In the genomic region with DNA sequence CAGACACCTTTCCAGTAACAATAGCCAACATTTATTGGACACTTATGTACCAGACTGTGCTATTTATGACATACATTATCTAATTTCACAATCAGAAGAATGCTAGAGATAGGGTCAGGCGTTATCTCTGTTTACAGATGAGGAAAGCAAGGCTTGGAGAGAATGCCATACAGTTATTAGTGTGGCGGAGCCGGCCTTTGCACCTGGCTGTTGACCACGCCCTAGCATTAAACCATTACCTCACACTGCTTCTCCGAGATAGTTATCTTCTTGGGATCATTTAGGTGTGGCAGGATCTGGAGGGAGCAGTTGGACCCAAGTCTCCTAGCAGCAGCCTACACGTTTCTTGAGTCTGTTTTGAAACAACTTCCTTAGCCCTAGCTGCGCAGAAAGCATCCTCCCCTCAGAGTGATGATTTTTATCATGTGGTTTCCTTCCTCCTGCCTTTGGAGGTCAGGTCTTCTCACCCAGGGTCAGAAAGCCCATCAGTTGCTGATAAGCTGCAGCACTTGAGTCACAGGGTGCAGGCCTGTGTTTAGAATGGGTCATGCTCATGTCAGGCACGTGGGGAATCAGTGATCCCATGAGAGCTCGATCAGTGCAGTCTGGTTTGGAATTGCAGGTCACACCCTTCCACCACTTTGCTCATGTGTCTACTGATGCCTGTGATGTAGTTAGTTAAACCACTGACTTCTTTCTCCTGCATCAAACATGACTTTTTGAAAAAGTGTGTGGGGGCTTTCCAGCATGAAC, we compare ENCODE assay signal across 8 cellular contexts.
DNase-seq lines count a peak whose midpoint lies in the region; ATAC-seq, FAIRE-seq and TF ChIP-seq lines count a peak whose summit lies in the region.

No MANE protein-coding gene starts in this region.

- H3K9me3 ChIP-seq in GM12878 (replicated peaks; ENCODE audit: control insufficient read depth, insufficient read depth, low read length) (no peaks in the 10 kb centered on the region), mononuclear cell (ENCODE audit: low read depth, low read length) (no peaks in the 10 kb centered on the region), WERI-Rb-1 (ENCODE audit: severe bottlenecking) (no peaks in the 10 kb centered on the region)

- FAIRE-seq in GM12878 (lab: Jason Lieb, UNC), result no peak

- CTCF ChIA-PET in GM12878 (lab: Yijun Ruan, JAX), result interaction anchor here (1.1 to 8.4 kb wide), 8 partner anchors 7 to 467 kb away, joined by 3 to 79 read pairs (median 4); no protein-coding TSS in a partner anchor

- peaks cover 16% of the 10 kb centered on the region for H3K36me3 Mint-ChIP-seq in nephron progenitor cell (ENCODE audit: low read depth)

- RAD21 ChIA-PET in GM12878 (lab: Charles Lee; ENCODE audit: unreplicated experiment), result interaction anchor here (0.6 to 10.5 kb wide), 12 partner anchors 7 to 467 kb away, joined by 3 to 195 read pairs (median 4); no protein-coding TSS in a partner anchor

- H3K36me3 ChIP-seq in GM12878 (ENCODE audit: control insufficient read depth in 2 of 2, insufficient read depth in 2 of 2, low read length in 1 of 2), result peaks cover 0 to 3% of the 10 kb centered on the region in 2 experiments; a peak in 2 of 4 replicates
- peaks cover 24% of the 10 kb centered on the region for H3K36me3 ChIP-seq in WERI-Rb-1

- BruUV-seq in GM12878 (replicated peaks; lab: Mats Ljungman, UMichigan), result no TSS peak

- TF ChIP-seq CTCF in GM12878 (IDR thresholded peaks at IDR 0.05 in 2 of 3, conservative IDR thresholded peaks at IDR 0.05 in 1 of 3; ENCODE audit: control insufficient read depth in 2 of 3, extremely low read depth in 1 of 3, insufficient read depth in 1 of 3, low read depth in 3 of 3, low read length in 3 of 3) (no peak), WERI-Rb-1 (IDR thresholded peaks at IDR 0.05; ENCODE audit: low read depth, low read length) (no peak), nephron progenitor cell (IDR thresholded peaks at IDR 0.05) (no peak)

- TF ChIP-seq RAD21 in GM12878 (IDR thresholded peaks at IDR 0.05; ENCODE audit: insufficient read depth, low read depth, low read length), result no peak

- H3K4me1 Mint-ChIP-seq in nephron progenitor cell, result peaks cover 77% of the 10 kb centered on the region

- in situ Hi-C loops in GM12878 (cut with MboI), result no loop called here

- H3K4me3 Mint-ChIP-seq in nephron progenitor cell, result no peak overlapping the region

- H3K27ac ChIP-seq in GM12878 (ENCODE audit: control insufficient read depth, insufficient read depth), result peak overlapping the region; percentile 100
- H3K27ac ChIP-seq in WERI-Rb-1, result no peak overlapping the region

- peak overlapping the region; percentile 97 for H3K4me2 ChIP-seq in GM12878 (ENCODE audit: control insufficient read depth, insufficient read depth)

- no peaks in the 10 kb centered on the region for H3K9me3 Mint-ChIP-seq in nephron progenitor cell

- TF ChIP-seq POLR2A in GM12878 (IDR thresholded peaks at IDR 0.05; ENCODE audit: low read depth, low read length), result peak; percentile 68

- peaks cover 100% of the 10 kb centered on the region for H3K79me2 ChIP-seq in GM12878 (ENCODE audit: control insufficient read depth, insufficient read depth, low read length)

- no peaks in the 10 kb centered on the region for H3K27me3 ChIP-seq in GM12878 (replicated peaks in 1 of 2; ENCODE audit: control insufficient read depth in 2 of 2, insufficient read depth in 2 of 2, low read length in 1 of 2)
- no peaks in the 10 kb centered on the region for H3K27me3 ChIP-seq in mononuclear cell (ENCODE audit: insufficient read depth, low read length)
- no peaks in the 10 kb centered on the region for H3K27me3 ChIP-seq in WERI-Rb-1 (ENCODE audit: insufficient read depth, low read depth, severe bottlenecking)

- H3K27me3 Mint-ChIP-seq in nephron progenitor cell (ENCODE audit: low read depth, poor library complexity), result no peaks in the 10 kb centered on the region

- TF ChIP-seq EP300 in GM12878 (IDR thresholded peaks at IDR 0.05; ENCODE audit: borderline replicate concordance in 1 of 2, control insufficient read depth in 1 of 2, low read depth in 2 of 2, low read length in 2 of 2), result peak; percentile 62 to 64

- POLR2A ChIA-PET in GM12878 (lab: Charles Lee), result interaction anchor here (1.0 to 18.4 kb wide), 7 partner anchors 14 to 99 kb away, joined by 3 to 504 read pairs (median 4); no protein-coding TSS in a partner anchor

- no peak overlapping the region for H3K27ac Mint-ChIP-seq in nephron progenitor cell

- no peak overlapping the region for H2AFZ ChIP-seq in GM12878 (ENCODE audit: control insufficient read depth, low read depth, low read length)

- H3K9ac ChIP-seq in GM12878 (ENCODE audit: control insufficient read depth, insufficient read depth, low read length), result peak overlapping the region; percentile 80

- intact Hi-C loops in GM12878 (cut with micrococcal nuclease; ENCODE audit: unreplicated experiment), result loop anchor here (10.0 kb wide), 2 partner anchors 471 to 1041 kb away; a partner anchor contains a TSS

- WGBS in GM12878 (ENCODE audit: insufficient coverage, insufficient replicate concordance, low lambda C conversion rate, missing lambda C conversion rate), result 16% methylated on average over 9 of the region's 9 CpGs

- H4K20me1 ChIP-seq in GM12878 (ENCODE audit: control insufficient read depth, insufficient read depth), result no peaks in the 10 kb centered on the region

- peak; percentile 60 for DNase-seq in SKM-1 treated with dmso at 0.1 percent for 144 hours (lab: John Stamatoyannopoulos, UW; ENCODE audit: unreplicated experiment)
- DNase-seq in GM12878 (ENCODE audit: low read depth, low spot score), result peak; percentile 86
- DNase-seq in putamen (ENCODE audit: low spot score), result no peak
- no peak for DNase-seq in WERI-Rb-1
- no peak for DNase-seq in nephron progenitor cell

- H3K4me1 ChIP-seq in GM12878 (ENCODE audit: control insufficient read depth, insufficient read depth, low read length) (peaks cover 88% of the 10 kb centered on the region), mononuclear cell (ENCODE audit: insufficient read depth, low read length) (peaks cover 98% of the 10 kb centered on the region)

- SMC1A ChIA-PET in GM12878 (lab: Charles Lee; ENCODE audit: uncharacterized antibody, unreplicated experiment), result interaction anchor here (1.3 to 15.8 kb wide), 14 partner anchors 10 to 104 kb away, joined by 3 to 569 read pairs (median 8); no protein-coding TSS in a partner anchor

- H3K4me3 ChIP-seq in GM12878, result peak overlapping the region; percentile 27; the same call in 1 of the 2 replicates
- peak overlapping the region; percentile 22 for H3K4me3 ChIP-seq in mononuclear cell (ENCODE audit: low read length)
- no peak overlapping the region for H3K4me3 ChIP-seq in WERI-Rb-1 (ENCODE audit: low read depth, low read length)

- ATAC-seq in GM18909 (IDR thresholded peaks at IDR 0.05; ENCODE audit: poor library complexity, unreplicated experiment), result peak; percentile 42
- ATAC-seq in HG03135 (IDR thresholded peaks at IDR 0.05; ENCODE audit: unreplicated experiment), result peak; percentile 42
- ATAC-seq in GM12878, result peak; percentile 28

TF ChIP-seq in GM12878, 131 proteins besides CTCF, POLR2A, EP300 and RAD21 (continues in another document):
- TF ChIP-seq, protein P1, sequence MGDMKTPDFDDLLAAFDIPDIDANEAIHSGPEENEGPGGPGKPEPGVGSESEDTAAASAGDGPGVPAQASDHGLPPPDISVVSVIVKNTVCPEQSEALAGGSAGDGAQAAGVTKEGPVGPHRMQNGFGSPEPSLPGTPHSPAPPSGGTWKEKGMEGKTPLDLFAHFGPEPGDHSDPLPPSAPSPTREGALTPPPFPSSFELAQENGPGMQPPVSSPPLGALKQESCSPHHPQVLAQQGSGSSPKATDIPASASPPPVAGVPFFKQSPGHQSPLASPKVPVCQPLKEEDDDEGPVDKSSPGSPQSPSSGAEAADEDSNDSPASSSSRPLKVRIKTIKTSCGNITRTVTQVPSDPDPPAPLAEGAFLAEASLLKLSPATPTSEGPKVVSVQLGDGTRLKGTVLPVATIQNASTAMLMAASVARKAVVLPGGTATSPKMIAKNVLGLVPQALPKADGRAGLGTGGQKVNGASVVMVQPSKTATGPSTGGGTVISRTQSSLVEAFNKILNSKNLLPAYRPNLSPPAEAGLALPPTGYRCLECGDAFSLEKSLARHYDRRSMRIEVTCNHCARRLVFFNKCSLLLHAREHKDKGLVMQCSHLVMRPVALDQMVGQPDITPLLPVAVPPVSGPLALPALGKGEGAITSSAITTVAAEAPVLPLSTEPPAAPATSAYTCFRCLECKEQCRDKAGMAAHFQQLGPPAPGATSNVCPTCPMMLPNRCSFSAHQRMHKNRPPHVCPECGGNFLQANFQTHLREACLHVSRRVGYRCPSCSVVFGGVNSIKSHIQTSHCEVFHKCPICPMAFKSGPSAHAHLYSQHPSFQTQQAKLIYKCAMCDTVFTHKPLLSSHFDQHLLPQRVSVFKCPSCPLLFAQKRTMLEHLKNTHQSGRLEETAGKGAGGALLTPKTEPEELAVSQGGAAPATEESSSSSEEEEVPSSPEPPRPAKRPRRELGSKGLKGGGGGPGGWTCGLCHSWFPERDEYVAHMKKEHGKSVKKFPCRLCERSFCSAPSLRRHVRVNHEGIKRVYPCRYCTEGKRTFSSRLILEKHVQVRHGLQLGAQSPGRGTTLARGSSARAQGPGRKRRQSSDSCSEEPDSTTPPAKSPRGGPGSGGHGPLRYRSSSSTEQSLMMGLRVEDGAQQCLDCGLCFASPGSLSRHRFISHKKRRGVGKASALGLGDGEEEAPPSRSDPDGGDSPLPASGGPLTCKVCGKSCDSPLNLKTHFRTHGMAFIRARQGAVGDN (IDR thresholded peaks at IDR 0.05), result peak; percentile 100
- no peak for TF ChIP-seq TCF7 (IDR thresholded peaks at IDR 0.05; ENCODE audit: borderline replicate concordance)
- TF ChIP-seq SMAD5 (IDR thresholded peaks at IDR 0.05; ENCODE audit: low read depth), result peak; percentile 25; the same call in 1 of the 2 replicates
- TF ChIP-seq, protein P2, sequence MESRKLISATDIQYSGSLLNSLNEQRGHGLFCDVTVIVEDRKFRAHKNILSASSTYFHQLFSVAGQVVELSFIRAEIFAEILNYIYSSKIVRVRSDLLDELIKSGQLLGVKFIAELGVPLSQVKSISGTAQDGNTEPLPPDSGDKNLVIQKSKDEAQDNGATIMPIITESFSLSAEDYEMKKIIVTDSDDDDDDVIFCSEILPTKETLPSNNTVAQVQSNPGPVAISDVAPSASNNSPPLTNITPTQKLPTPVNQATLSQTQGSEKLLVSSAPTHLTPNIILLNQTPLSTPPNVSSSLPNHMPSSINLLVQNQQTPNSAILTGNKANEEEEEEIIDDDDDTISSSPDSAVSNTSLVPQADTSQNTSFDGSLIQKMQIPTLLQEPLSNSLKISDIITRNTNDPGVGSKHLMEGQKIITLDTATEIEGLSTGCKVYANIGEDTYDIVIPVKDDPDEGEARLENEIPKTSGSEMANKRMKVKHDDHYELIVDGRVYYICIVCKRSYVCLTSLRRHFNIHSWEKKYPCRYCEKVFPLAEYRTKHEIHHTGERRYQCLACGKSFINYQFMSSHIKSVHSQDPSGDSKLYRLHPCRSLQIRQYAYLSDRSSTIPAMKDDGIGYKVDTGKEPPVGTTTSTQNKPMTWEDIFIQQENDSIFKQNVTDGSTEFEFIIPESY (IDR thresholded peaks at IDR 0.05), result no peak
- no peak for TF ChIP-seq NFYA (IDR thresholded peaks at IDR 0.05; ENCODE audit: borderline replicate concordance, low read depth, low read length)

Comparison
In these comparisons a context has a peak if more than half of its experiments do, and no peak if none do; other contexts are left out.
1. DNase-seq: peak in SKM-1 treated with dmso at 0.1 percent for 144 hours (single experiment) and GM12878 (single experiment); none in putamen (single experiment), WERI-Rb-1 (single experiment) and nephron progenitor cell (single experiment).
2. Peak in every context shown above with its lines, with median percentiles within 50 percentile points of each other: ATAC-seq.